10 cellular contexts compared by ENCODE assay signal in the genomic region with DNA sequence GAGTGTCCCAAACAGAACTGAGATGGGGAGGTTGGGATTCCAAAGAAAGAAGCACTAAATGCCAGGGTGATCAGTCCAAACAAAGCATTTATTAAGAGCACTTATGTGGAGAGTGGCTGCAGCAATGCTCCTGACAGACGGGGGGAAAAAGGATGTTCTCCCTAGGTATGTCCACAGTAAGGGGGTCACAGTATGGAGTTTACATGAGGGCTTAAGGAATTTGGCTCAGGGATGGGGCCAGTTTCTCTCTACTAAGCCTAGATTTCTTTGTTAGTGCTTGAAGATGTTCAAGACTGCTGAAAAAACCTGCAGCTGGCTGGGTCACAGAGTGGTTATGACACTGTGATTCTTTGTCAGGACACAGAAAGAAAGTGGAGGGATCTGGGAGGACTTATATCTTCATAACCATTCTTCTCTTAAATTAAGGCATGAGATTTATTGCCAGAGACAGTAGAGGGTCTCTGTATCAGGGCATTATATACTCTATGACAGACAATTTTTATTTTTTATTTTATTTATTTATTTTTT.
DNase-seq lines count a peak whose midpoint lies in the region; ATAC-seq and TF ChIP-seq lines count a peak whose summit lies in the region.
"Had no signal": no experiment of that assay in that cellular context is flagged by ENCODE, and none has a peak within 500 bp of the region (broad histone marks: within the 10 kb centered on the region; RNA-seq: fewer than 3 reads in every experiment).

No MANE protein-coding gene starts in this region.

- H4K20me1 ChIP-seq in SU-DHL-6 (ENCODE audit: low read depth, low read length), result no peaks in the 10 kb centered on the region

- peak overlapping the region; percentile 59 for H2AFZ ChIP-seq in SU-DHL-6 (ENCODE audit: low read depth, low read length, severe bottlenecking)

- no peak overlapping the region for H3K27ac ChIP-seq in SU-DHL-6 (ENCODE audit: low read depth, low read length)
- H3K27ac ChIP-seq in CD8-positive, alpha-beta T cell (ENCODE audit: low read depth, low read length), result no peak overlapping the region

- POLR2A ChIA-PET in CD8-positive, alpha-beta T cell (lab: Charles Lee), result no interaction called here

- no peak overlapping the region for H3K4me3 Mint-ChIP-seq in CD8-positive, alpha-beta T cell

- no peaks in the 10 kb centered on the region for H3K36me3 Mint-ChIP-seq in CD8-positive, alpha-beta T cell

- no peaks in the 10 kb centered on the region for H3F3A ChIP-seq in SU-DHL-6 (ENCODE audit: insufficient read depth)

- peak overlapping the region; percentile 22; the same call in 1 of the 2 replicates for H3K9ac ChIP-seq in ES-I3 (ENCODE audit: low read depth, low read length)
- no peak overlapping the region for H3K9ac ChIP-seq in SU-DHL-6 (ENCODE audit: low read length)

- H3K36me3 ChIP-seq in ES-I3 (ENCODE audit: insufficient read depth, low read length) (no peaks in the 10 kb centered on the region), SU-DHL-6 (ENCODE audit: low read length) (no peaks in the 10 kb centered on the region)
- H3K36me3 ChIP-seq in CD8-positive, alpha-beta T cell (ENCODE audit: insufficient read depth, low read length), result no peaks in the 10 kb centered on the region

- H3K4me3 ChIP-seq in SU-DHL-6 (ENCODE audit: insufficient read depth, low read length, poor library complexity, severe bottlenecking), result no peak overlapping the region
- peak overlapping the region; percentile 29 for H3K4me3 ChIP-seq in fibroblast of mammary gland (ENCODE audit: control insufficient read depth, low read depth, low read length)
- H3K4me3 ChIP-seq in CD8-positive, alpha-beta T cell (ENCODE audit: low read depth, low read length), result no peak overlapping the region

- peaks cover 7% of the 10 kb centered on the region for H3K9me3 Mint-ChIP-seq in CD8-positive, alpha-beta T cell

- DNase-seq in fibroblast of mammary gland (ENCODE audit: low read depth) (no peak), sciatic nerve (ENCODE audit: low spot score) (no peak), germinal center (ENCODE audit: low spot score) (no peak)
- no peak for DNase-seq in CD8-positive, alpha-beta T cell
- DNase-seq: activated CD4-positive, CD25-positive, alpha-beta regulatory T cell treated with anti-CD3 and anti-CD28 coated beads, Interleukin-2, amount 50 U/mL, for 72 hours; stimulated activated CD4-positive, alpha-beta T cell treated with anti-CD3 and anti-CD28 coated beads, Interleukin-12 subunit alpha, Interleukin-12 subunit beta, amount 100 ng/mL, for 4 hours had no signal

- peaks cover 5% of the 10 kb centered on the region for H3K9me3 ChIP-seq in ES-I3 (ENCODE audit: control insufficient read depth, insufficient read depth, low read length)
- no peaks in the 10 kb centered on the region for H3K9me3 ChIP-seq in SU-DHL-6 (ENCODE audit: insufficient read depth, low read length)
- H3K9me3 ChIP-seq in CD8-positive, alpha-beta T cell (ENCODE audit: low read length), result no peaks in the 10 kb centered on the region

- no peak overlapping the region for H3K27ac Mint-ChIP-seq in CD8-positive, alpha-beta T cell

- no peaks in the 10 kb centered on the region for H3K4me1 Mint-ChIP-seq in CD8-positive, alpha-beta T cell (ENCODE audit: low read depth)

- no peaks in the 10 kb centered on the region for H3K4me1 ChIP-seq in ES-I3 (ENCODE audit: insufficient read depth, low read length)
- H3K4me1 ChIP-seq in CD8-positive, alpha-beta T cell (ENCODE audit: insufficient read depth, low read length), result no peaks in the 10 kb centered on the region

- ATAC-seq in sciatic nerve (peak; percentile 10), HG03520 (IDR thresholded peaks at IDR 0.05; ENCODE audit: unreplicated experiment) (no peak), HG03469 (IDR thresholded peaks at IDR 0.05; ENCODE audit: unreplicated experiment) (no peak)
- ATAC-seq in CD8-positive, alpha-beta T cell, result no peak

- CTCF ChIA-PET in CD8-positive, alpha-beta T cell (lab: Charles Lee), result no interaction called here

- TF ChIP-seq CTCF in SU-DHL-6 (IDR thresholded peaks at IDR 0.05; ENCODE audit: insufficient read depth, low read length, poor library complexity, severe bottlenecking) (no peak), fibroblast of mammary gland (conservative IDR thresholded peaks at IDR 0.05; ENCODE audit: control insufficient read depth, insufficient read depth, low read depth, low read length) (no peak)
- no peak for TF ChIP-seq CTCF in CD8-positive, alpha-beta T cell (IDR thresholded peaks at IDR 0.05)

- no peaks in the 10 kb centered on the region for H3K79me2 ChIP-seq in SU-DHL-6 (ENCODE audit: insufficient read depth, low read length)

- no peaks in the 10 kb centered on the region for H3K27me3 ChIP-seq in SU-DHL-6 (ENCODE audit: low read length)
- no peaks in the 10 kb centered on the region for H3K27me3 ChIP-seq in CD8-positive, alpha-beta T cell (ENCODE audit: insufficient read depth, low read length)

- no peaks in the 10 kb centered on the region for H3K27me3 Mint-ChIP-seq in CD8-positive, alpha-beta T cell (ENCODE audit: low read depth)

- H3K9me2 ChIP-seq in SU-DHL-6 (replicated peaks; ENCODE audit: insufficient read depth, low read length), result no peaks in the 10 kb centered on the region

- no peak overlapping the region for H3K4me2 ChIP-seq in SU-DHL-6 (ENCODE audit: low read depth, low read length, poor library complexity, severe bottlenecking)

- intact Hi-C loops in sciatic nerve (cut with DNase I), result no loop called here
- intact Hi-C loops in CD8-positive, alpha-beta T cell (cut with DNase I, micrococcal nuclease), result no loop called here
